ENCODE assay signal across 1 cellular context in genomic region chr16:3580686-3581085, GRCh38.
TF ChIP-seq lines count a peak whose summit lies in the region.

No MANE protein-coding gene starts in this region.

TF ChIP-seq in SK-N-SH treated with all-trans-retinoic acid at 6 μM for 48 hours, 23 proteins besides CTCF, POLR2A, EP300 and RAD21 (continued from another document):
- TF ChIP-seq PATZ1 (CRISPR knock-in tag; IDR thresholded peaks at IDR 0.05; ENCODE audit: borderline replicate concordance): no peak
- TF ChIP-seq TCF4 (CRISPR knock-in tag; IDR thresholded peaks at IDR 0.05; ENCODE audit: borderline replicate concordance): no peak
- no peak for TF ChIP-seq POU6F1 (CRISPR knock-in tag; IDR thresholded peaks at IDR 0.05; ENCODE audit: borderline replicate concordance, low read depth)
TF ChIP-seq in SK-N-SH treated with all-trans-retinoic acid at 6 μM for 48 hours: peak in this region for 0.
